ENCODE assay signal across 23 cellular contexts in the genomic region with DNA sequence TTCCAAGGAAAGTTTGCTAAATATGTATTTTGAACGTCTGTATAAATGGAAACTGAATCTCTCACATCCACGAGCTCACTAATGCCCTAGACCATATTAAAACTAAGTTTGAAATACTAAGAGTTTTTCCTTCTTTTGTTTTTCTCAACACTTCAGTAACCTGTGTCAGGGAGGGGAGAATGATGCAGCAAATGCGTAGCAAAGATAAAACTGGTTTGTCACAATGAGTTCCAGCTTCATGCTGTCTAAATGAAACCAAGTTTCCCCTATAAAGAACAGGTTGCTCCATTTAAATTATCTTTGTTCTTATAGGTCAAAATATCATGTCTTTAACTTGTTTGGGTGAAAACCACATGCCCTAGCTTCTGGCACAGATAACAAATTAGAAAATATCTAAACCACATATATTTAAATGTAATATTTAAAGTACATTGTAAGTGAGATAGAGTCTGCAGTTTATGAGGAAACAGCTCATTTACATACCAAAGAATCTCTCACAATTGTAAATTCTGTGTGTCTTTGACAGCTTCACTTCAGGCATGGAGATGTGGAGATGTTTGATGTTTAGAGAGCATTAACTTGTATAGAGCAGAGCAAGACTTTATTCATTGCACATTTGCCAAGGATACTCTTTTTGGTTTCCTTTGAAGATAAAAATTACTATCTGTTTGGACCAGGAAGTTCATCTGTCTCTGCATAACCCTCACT. TPM values are rescaled to one million over a fixed set of nuclear protein-coding genes. Genes with fewer than 3 reads are reported as not detected.
"Had no signal": no experiment of that assay in that cellular context is flagged by ENCODE, and none has a peak within 500 bp of the region (broad histone marks: within the 10 kb centered on the region; RNA-seq: fewer than 3 reads in every experiment).

No MANE protein-coding gene starts in this region.

- H3K9me3 Mint-ChIP-seq: activated naive CD8-positive, alpha-beta T cell treated with anti-CD3 and anti-CD28 coated beads for 36 hours; activated T-helper 17 cell treated with anti-CD3 and anti-CD28 coated beads, Interleukin-2, amount 50 U/mL, for 72 hours; nephron; type B pancreatic cell had no signal

- H3K4me1 ChIP-seq: esophagus muscularis mucosa had no signal

- H3K4me1 Mint-ChIP-seq: activated B cell treated with CpG ODN at 0.5 μM for 24 hours; activated CD4-positive, alpha-beta memory T cell treated with anti-CD3 and anti-CD28 coated beads, Interleukin-2, amount 10 ng/mL, durations not matched to agents 7 days and 5 days; activated CD8-positive, alpha-beta memory T cell treated with anti-CD3 and anti-CD28 coated beads, Interleukin-2, amount 10 ng/mL, durations not matched to agents 7 days and 5 days; activated naive CD8-positive, alpha-beta T cell treated with anti-CD3 and anti-CD28 coated beads for 36 hours; activated T-helper 17 cell treated with anti-CD3 and anti-CD28 coated beads, Interleukin-2, amount 50 U/mL, for 72 hours; stimulated activated effector memory CD8-positive, alpha-beta T cell treated with anti-CD3 and anti-CD28 coated beads, Interleukin-12 subunit alpha, Interleukin-12 subunit beta, amount 100 ng/mL, for 72 hours had no signal

- H3K27me3 ChIP-seq: esophagus muscularis mucosa, hepatocyte, testis had no signal

- H3K36me3 ChIP-seq: esophagus muscularis mucosa had no signal

- H3K4me3 Mint-ChIP-seq: activated B cell treated with CpG ODN at 0.5 μM for 24 hours; activated CD4-positive, alpha-beta memory T cell treated with anti-CD3 and anti-CD28 coated beads, Interleukin-2, amount 10 ng/mL, durations not matched to agents 7 days and 5 days; activated CD8-positive, alpha-beta memory T cell treated with anti-CD3 and anti-CD28 coated beads, Interleukin-2, amount 10 ng/mL, durations not matched to agents 7 days and 5 days; activated naive CD8-positive, alpha-beta T cell treated with anti-CD3 and anti-CD28 coated beads for 36 hours; activated T-helper 17 cell treated with anti-CD3 and anti-CD28 coated beads, Interleukin-2, amount 50 U/mL, for 72 hours; nephron; stimulated activated effector memory CD8-positive, alpha-beta T cell treated with anti-CD3 and anti-CD28 coated beads, Interleukin-12 subunit alpha, Interleukin-12 subunit beta, amount 100 ng/mL, for 72 hours; type B pancreatic cell had no signal

- H3K9me3 ChIP-seq: esophagus muscularis mucosa, testis had no signal

- H3K36me3 Mint-ChIP-seq: activated CD8-positive, alpha-beta memory T cell treated with anti-CD3 and anti-CD28 coated beads, Interleukin-2, amount 10 ng/mL, durations not matched to agents 7 days and 5 days; activated naive CD8-positive, alpha-beta T cell treated with anti-CD3 and anti-CD28 coated beads for 36 hours; stimulated activated effector memory CD8-positive, alpha-beta T cell treated with anti-CD3 and anti-CD28 coated beads, Interleukin-12 subunit alpha, Interleukin-12 subunit beta, amount 100 ng/mL, for 72 hours; type B pancreatic cell had no signal

- ATAC-seq: activated CD8-positive, alpha-beta memory T cell treated with anti-CD3 and anti-CD28 coated beads, Interleukin-2, amount 10 ng/mL, durations not matched to agents 7 days and 5 days; activated T-helper 17 cell treated with anti-CD3 and anti-CD28 coated beads, Interleukin-2, amount 50 U/mL, for 72 hours; stimulated activated effector memory CD8-positive, alpha-beta T cell treated with anti-CD3 and anti-CD28 coated beads, Interleukin-12 subunit alpha, Interleukin-12 subunit beta, amount 100 ng/mL, for 72 hours had no signal

- H3K4me3 ChIP-seq: esophagus muscularis mucosa, hepatocyte, testis had no signal

- H3K27ac Mint-ChIP-seq: activated B cell treated with CpG ODN at 0.5 μM for 24 hours; activated CD4-positive, alpha-beta memory T cell treated with anti-CD3 and anti-CD28 coated beads, Interleukin-2, amount 10 ng/mL, durations not matched to agents 7 days and 5 days; activated CD8-positive, alpha-beta memory T cell treated with anti-CD3 and anti-CD28 coated beads, Interleukin-2, amount 10 ng/mL, durations not matched to agents 7 days and 5 days; activated naive CD8-positive, alpha-beta T cell treated with anti-CD3 and anti-CD28 coated beads for 36 hours; activated T-helper 17 cell treated with anti-CD3 and anti-CD28 coated beads, Interleukin-2, amount 50 U/mL, for 72 hours; nephron; stimulated activated effector memory CD8-positive, alpha-beta T cell treated with anti-CD3 and anti-CD28 coated beads, Interleukin-12 subunit alpha, Interleukin-12 subunit beta, amount 100 ng/mL, for 72 hours; type B pancreatic cell had no signal

- DNase-seq: activated B cell treated with CpG ODN at 0.5 μM for 24 hours; activated CD4-positive, alpha-beta memory T cell treated with anti-CD3 and anti-CD28 coated beads, Interleukin-2, amount 10 ng/mL, durations not matched to agents 7 days and 5 days; activated CD4-positive, alpha-beta T cell treated with anti-CD3 and anti-CD28 coated beads for 48 hours; activated CD8-positive, alpha-beta memory T cell treated with anti-CD3 and anti-CD28 coated beads, Interleukin-2, amount 10 ng/mL, durations not matched to agents 7 days and 5 days; activated naive CD4-positive, alpha-beta T cell; activated naive CD8-positive, alpha-beta T cell treated with anti-CD3 and anti-CD28 coated beads for 36 hours; activated T-cell treated with anti-CD3 and anti-CD28 coated beads, Interleukin-2, amount 50 U/mL, for 1 hour; amniotic stem cell; dermis blood vessel endothelial cell; effector memory CD4-positive, alpha-beta T cell; midbrain; stimulated activated CD4-positive, alpha-beta T cell treated with anti-CD3 and anti-CD28 coated beads, Interleukin-4, amount 100 ng/mL, for 24 hours; SW 1271; T-helper 2 cell; testis had no signal

- H2AFZ ChIP-seq: hepatocyte had no signal

- H3K4me2 ChIP-seq: hepatocyte had no signal

- H3K27me3 Mint-ChIP-seq: activated B cell treated with CpG ODN at 0.5 μM for 24 hours; activated CD4-positive, alpha-beta memory T cell treated with anti-CD3 and anti-CD28 coated beads, Interleukin-2, amount 10 ng/mL, durations not matched to agents 7 days and 5 days; activated CD8-positive, alpha-beta memory T cell treated with anti-CD3 and anti-CD28 coated beads, Interleukin-2, amount 10 ng/mL, durations not matched to agents 7 days and 5 days; activated naive CD8-positive, alpha-beta T cell treated with anti-CD3 and anti-CD28 coated beads for 36 hours; activated T-helper 17 cell treated with anti-CD3 and anti-CD28 coated beads, Interleukin-2, amount 50 U/mL, for 72 hours; type B pancreatic cell had no signal

- H3K79me2 ChIP-seq: hepatocyte had no signal

- H3K27ac ChIP-seq: esophagus muscularis mucosa, hepatocyte had no signal

RNA-seq across cellular contexts. Expression of gene TRDN, which starts 7.4 kb away (rescaled TPM):
- total RNA-seq: activated B cell treated with CpG ODN at 0.5 μM for 24 hours; activated CD4-positive, alpha-beta memory T cell treated with anti-CD3 and anti-CD28 coated beads, Interleukin-2, amount 10 ng/mL, durations not matched to agents 7 days and 5 days; activated CD8-positive, alpha-beta memory T cell treated with anti-CD3 and anti-CD28 coated beads, Interleukin-2, amount 10 ng/mL, durations not matched to agents 7 days and 5 days; activated naive CD8-positive, alpha-beta T cell treated with anti-CD3 and anti-CD28 coated beads for 36 hours; activated T-helper 17 cell treated with anti-CD3 and anti-CD28 coated beads, Interleukin-2, amount 50 U/mL, for 72 hours; dermis blood vessel endothelial cell; endothelial cell of umbilical vein; esophagus muscularis mucosa; lung microvascular endothelial cell had no signal
- polyA plus RNA-seq: endothelial cell of umbilical vein had no signal
